9 cellular contexts compared by ENCODE assay signal in genomic region chr2:190318514-190318913, GRCh38. TPM values are rescaled to one million over a fixed set of nuclear protein-coding genes. Genes with fewer than 3 reads are reported as not detected.
DNase-seq lines count a peak whose midpoint lies in the region; ATAC-seq and TF ChIP-seq lines count a peak whose summit lies in the region.
"Had no signal": no experiment of that assay in that cellular context is flagged by ENCODE, and none has a peak within 500 bp of the region (broad histone marks: within the 10 kb centered on the region; RNA-seq: fewer than 3 reads in every experiment).

No MANE protein-coding gene starts in this region.

- intact Hi-C loops in head of caudate nucleus (cut with DNase I), result loop anchor here (10.0 kb wide), 1 partner anchor 234 kb away; no protein-coding TSS in a partner anchor

- in situ Hi-C loops in ACHN (cut with HindIII; ENCODE audit: low pct_ligation_motif_present, low pct_unique_long_range_greater_than_20kb, low sequenced_read_pairs), result no loop called here

- peak overlapping the region; percentile 78 for H3K4me3 ChIP-seq in AG04449 (ENCODE audit: low read depth, low read length)
- peak overlapping the region; percentile 75 for H3K4me3 ChIP-seq in choroid plexus epithelial cell (ENCODE audit: low read depth, low read length)

- H3K27me3 Mint-ChIP-seq in IgD-negative memory B cell, result no peaks in the 10 kb centered on the region
- H3K27me3 Mint-ChIP-seq in naive B cell, result no peaks in the 10 kb centered on the region

- POLR2A ChIA-PET in AG04449 (lab: Yijun Ruan, JAX), result interaction anchor here (0.6 kb wide), 1 partner anchor 564 kb away, joined by 4 read pairs; no protein-coding TSS in a partner anchor

- peaks cover 34 to 42% (median 34%) of the 10 kb centered on the region in 3 donors for H3K4me1 Mint-ChIP-seq in IgD-negative memory B cell
- peaks cover 31 to 58% (median 51%) of the 10 kb centered on the region in 3 donors for H3K4me1 Mint-ChIP-seq in naive B cell

- ATAC-seq in naive B cell (ENCODE audit: low read depth in 2 of 2) (no peak), HG02981 (IDR thresholded peaks at IDR 0.05; ENCODE audit: unreplicated experiment) (no peak)

- peaks cover 2% of the 10 kb centered on the region for H3K36me3 Mint-ChIP-seq in IgD-negative memory B cell
- H3K36me3 Mint-ChIP-seq in naive B cell, result peaks cover 0 to 7% of the 10 kb centered on the region in 2 donors

- H3K4me3 Mint-ChIP-seq in IgD-negative memory B cell (peak overlapping the region; percentile 93 to 100 (median 98)), naive B cell (peak overlapping the region; percentile 86 to 100 (median 98))

- CTCF ChIA-PET in AG04449 (lab: Yijun Ruan, JAX), result interaction anchor here (0.6 to 3.6 kb wide), 8 partner anchors 8 to 532 kb away, joined by 3 to 28 read pairs (median 4); partner anchors contain the start of gene INPP1

- peak overlapping the region; percentile 36 to 99 (median 73) for H3K27ac Mint-ChIP-seq in IgD-negative memory B cell
- peak overlapping the region in 1 of 6 donors; percentile 99 for H3K27ac Mint-ChIP-seq in naive B cell

- H3K9me3 Mint-ChIP-seq in IgD-negative memory B cell (no peaks in the 10 kb centered on the region), naive B cell (no peaks in the 10 kb centered on the region)

- TF ChIP-seq CTCF in AG04449 (IDR thresholded peaks at IDR 0.05; ENCODE audit: insufficient read depth, low read length, missing control alignments) (no peak), choroid plexus epithelial cell (conservative IDR thresholded peaks at IDR 0.05; ENCODE audit: low read depth, low read length) (no peak)

- DNase-seq in AG04449 (ENCODE audit: low read depth, low spot score) (no peak), choroid plexus epithelial cell (ENCODE audit: low read depth) (no peak), naive B cell (no peak), head of caudate nucleus (no peak), ACHN (no peak)
- DNase-seq in stimulated activated CD4-positive, alpha-beta T cell treated with anti-CD3 and anti-CD28 coated beads, Interleukin-12 subunit alpha, Interleukin-12 subunit beta, amount 100 ng/mL, for 4 hours, result no peak
- DNase-seq: NCI-H1092 treated with DMSO at 0.1 percent for 48 hours had no signal

RNA-seq across cellular contexts. Expression of gene HIBCH, which starts 1.1 kb away (rescaled TPM):
- polyA plus RNA-seq in IgD-negative memory B cell (22.5 TPM), naive B cell (ENCODE audit: low read depth in 6 of 6) (10 to 100 TPM; 11.6 to 31.7 (median 22.4) TPM)

RNA-seq across cellular contexts. Expression of gene INPP1, which starts 24.9 kb away (rescaled TPM):
- polyA plus RNA-seq in IgD-negative memory B cell (2.7 TPM), naive B cell (ENCODE audit: low read depth in 6 of 6) (1 to 10 TPM in 5 of 6 donors, not detected in 1; 1.3 to 4.4 (median 3.4) TPM)
